1 cellular context compared by ENCODE assay signal in the genomic region with DNA sequence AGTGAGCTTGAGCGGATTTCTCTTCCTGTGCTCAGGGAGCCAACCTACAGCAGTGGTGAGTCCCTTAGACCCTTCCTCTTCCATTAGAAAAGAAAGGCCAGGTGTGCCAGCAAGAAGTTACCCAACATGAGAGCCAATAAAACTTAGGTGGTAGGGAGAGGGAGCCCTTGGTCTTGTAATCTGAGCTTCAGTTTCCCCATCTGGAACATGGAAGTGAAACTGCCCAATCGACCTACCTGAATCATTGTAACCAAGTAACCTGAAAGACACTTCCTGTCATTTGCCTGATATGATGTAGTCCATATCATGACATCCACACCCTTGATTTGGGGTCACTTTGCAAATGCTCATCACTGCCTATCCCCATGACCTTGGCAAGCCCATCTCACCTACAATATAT.
TF ChIP-seq lines count a peak whose summit lies in the region.

No MANE protein-coding gene starts in this region.

TF ChIP-seq in HCT116, 20 proteins besides CTCF, POLR2A, EP300 and RAD21:
- TF ChIP-seq CBX3 (IDR thresholded peaks at IDR 0.05; ENCODE audit: low read depth), result no peak
- no peak for TF ChIP-seq EZH2 (IDR thresholded peaks at IDR 0.05)
- TF ChIP-seq ATF3 (IDR thresholded peaks at IDR 0.05), result no peak
